Comparison of ENCODE assay signal across 19 cellular contexts in the genomic region with DNA sequence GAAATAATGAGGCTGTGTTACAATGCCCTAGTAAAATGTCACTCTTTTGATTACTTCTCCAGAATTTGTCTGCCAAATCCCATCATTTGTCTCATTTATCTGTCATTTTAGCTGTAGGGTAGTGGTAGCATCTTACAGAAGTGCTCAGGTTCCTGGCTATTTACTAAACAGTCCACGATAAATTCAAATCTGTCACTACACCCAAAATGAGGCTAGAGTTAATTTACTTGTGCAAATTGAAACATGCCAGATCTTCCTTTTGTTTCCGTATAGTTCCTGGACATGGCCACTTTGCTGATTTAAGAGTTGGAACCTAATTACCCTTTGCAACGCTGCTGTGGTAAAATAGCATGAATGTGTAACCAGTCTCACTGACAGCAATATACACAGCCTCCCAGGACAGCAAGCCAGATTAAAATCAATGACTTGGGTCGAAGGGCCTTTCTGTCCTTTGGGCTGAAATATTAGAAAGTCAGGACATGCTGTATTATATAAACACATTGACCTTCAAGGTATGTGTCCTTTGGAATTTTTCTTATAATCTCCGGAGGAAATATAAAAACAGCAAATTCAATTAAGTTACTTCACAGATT.
A peak's percentile ranks its signal among the peaks of the same experiment; 100 is the strongest.
DNase-seq lines count a peak whose midpoint lies in the region; ATAC-seq and TF ChIP-seq lines count a peak whose summit lies in the region.
"Had no signal": no experiment of that assay in that cellular context is flagged by ENCODE, and none has a peak within 500 bp of the region (broad histone marks: within the 10 kb centered on the region; RNA-seq: fewer than 3 reads in every experiment).

No MANE protein-coding gene starts in this region.

- H3K36me3 ChIP-seq in GM23338 (ENCODE audit: insufficient read depth) (no peaks in the 10 kb centered on the region), Loucy (ENCODE audit: insufficient read depth, low read length) (no peaks in the 10 kb centered on the region)
- H3K36me3 ChIP-seq: BLaER1, HAP-1 had no signal

- H3K4me3 Mint-ChIP-seq in GM23338 = no peak overlapping the region
- H3K4me3 Mint-ChIP-seq: B cell; CD4-positive, CD25-positive, alpha-beta regulatory T cell; CD8-positive, alpha-beta T cell; HFFc6 had no signal

- peak overlapping the region; percentile 47; the same call in 1 of the 2 replicates for H2AFZ ChIP-seq in GM23338
- H2AFZ ChIP-seq in Loucy (ENCODE audit: low read length) = 0 out of 2 replicates have a peak overlapping the region, but pooled peaks have one; percentile 35

- H3K79me2 ChIP-seq in GM23338 (replicated peaks; ENCODE audit: insufficient read depth) (no peaks in the 10 kb centered on the region), Loucy (ENCODE audit: insufficient read depth, low read length) (no peaks in the 10 kb centered on the region)

- H3K4me2 ChIP-seq in GM23338 (no peak overlapping the region), Loucy (ENCODE audit: low read depth, low read length, poor library complexity, severe bottlenecking) (no peak overlapping the region)
- H3K4me2 ChIP-seq: BLaER1 had no signal

- H3K9me2 ChIP-seq in GM23338 (ENCODE audit: insufficient read depth) = no peaks in the 10 kb centered on the region
- H3K9me2 ChIP-seq in Loucy (replicated peaks; ENCODE audit: low read depth, low read length) = no peaks in the 10 kb centered on the region

- H3K9ac ChIP-seq in Loucy (ENCODE audit: low read depth, low read length, poor library complexity, severe bottlenecking) = no peak overlapping the region
- H3K9ac ChIP-seq: BLaER1 had no signal

- no peaks in the 10 kb centered on the region for H3F3A ChIP-seq in GM23338 (replicated peaks; ENCODE audit: low read depth)
- H3F3A ChIP-seq in Loucy (ENCODE audit: low read depth) = no peaks in the 10 kb centered on the region

- ATAC-seq in GM23338 = no peak
- ATAC-seq in left lobe of liver = peak; percentile 87
- no peak for ATAC-seq in GM19324 (IDR thresholded peaks at IDR 0.05; ENCODE audit: low FRiP score, unreplicated experiment)
- ATAC-seq in GM21528 (IDR thresholded peaks at IDR 0.05; ENCODE audit: low FRiP score, unreplicated experiment) = no peak
- ATAC-seq: CD8-positive, alpha-beta T cell had no signal

- H3K27ac Mint-ChIP-seq in GM23338 = no peak overlapping the region; the same call in 1 of the 2 replicates
- H3K27ac Mint-ChIP-seq: B cell; CD4-positive, CD25-positive, alpha-beta regulatory T cell; CD8-positive, alpha-beta T cell; HFFc6 had no signal

- no peaks in the 10 kb centered on the region for H3K36me3 Mint-ChIP-seq in GM23338 (ENCODE audit: low read depth)
- H3K36me3 Mint-ChIP-seq: CD4-positive, CD25-positive, alpha-beta regulatory T cell; CD8-positive, alpha-beta T cell had no signal

- H3K4me1 Mint-ChIP-seq in GM23338 = peaks cover 6% of the 10 kb centered on the region; the same call in 2 of the 3 replicates
- H3K4me1 Mint-ChIP-seq: B cell; CD4-positive, CD25-positive, alpha-beta regulatory T cell had no signal

- H3K4me3 ChIP-seq in GM23338 = no peak overlapping the region
- H3K4me3 ChIP-seq in Loucy (ENCODE audit: low read length, poor library complexity, severe bottlenecking) = no peak overlapping the region
- H3K4me3 ChIP-seq: BLaER1, HAP-1 had no signal

- no peaks in the 10 kb centered on the region for H3K9me3 Mint-ChIP-seq in GM23338

- H3K27me3 Mint-ChIP-seq in GM23338 (ENCODE audit: insufficient read depth, low read depth, poor library complexity) = no peaks in the 10 kb centered on the region
- H3K27me3 Mint-ChIP-seq: B cell; CD4-positive, CD25-positive, alpha-beta regulatory T cell had no signal

- H3K4me1 ChIP-seq in GM23338 (ENCODE audit: insufficient read depth) = no peaks in the 10 kb centered on the region
- no peaks in the 10 kb centered on the region for H3K4me1 ChIP-seq in Loucy (ENCODE audit: insufficient read depth, low read length, poor library complexity, severe bottlenecking)
- H3K4me1 ChIP-seq: BLaER1, Caco-2, HAP-1 had no signal

- TF ChIP-seq CTCF in GM23338 (conservative IDR thresholded peaks at IDR 0.05; ENCODE audit: low read depth in 2 of 2) (no peak), Loucy (conservative IDR thresholded peaks at IDR 0.05; ENCODE audit: low read length) (no peak)

- H3K27ac ChIP-seq in GM23338 (ENCODE audit: low read depth) = no peak overlapping the region
- H3K27ac ChIP-seq: BLaER1, C4-2B had no signal

- H4K20me1 ChIP-seq in GM23338 (replicated peaks; ENCODE audit: insufficient read depth) = no peaks in the 10 kb centered on the region
- H4K20me1 ChIP-seq in Loucy (ENCODE audit: insufficient read depth, low read length, poor library complexity, severe bottlenecking) = no peaks in the 10 kb centered on the region
- H4K20me1 ChIP-seq: BLaER1 had no signal

- no peaks in the 10 kb centered on the region for H3K9me3 ChIP-seq in Loucy (ENCODE audit: insufficient read depth, low read depth, low read length)
- H3K9me3 ChIP-seq: BLaER1, Caco-2, HAP-1 had no signal

- H3K27me3 ChIP-seq in GM23338 (ENCODE audit: insufficient read depth) (no peaks in the 10 kb centered on the region), Loucy (ENCODE audit: insufficient read depth, low read length, poor library complexity, severe bottlenecking) (no peaks in the 10 kb centered on the region)
- H3K27me3 ChIP-seq: BLaER1 had no signal

- no peak for DNase-seq in GM23338 (ENCODE audit: low spot score)
- DNase-seq in SK-N-DZ (ENCODE audit: low spot score) = peak; percentile 94
- no peak for DNase-seq in left lobe of liver (ENCODE audit: low spot score)
- no peak for DNase-seq in 8988T
- no peak for DNase-seq in stimulated activated CD4-positive, alpha-beta T cell treated with anti-CD3 and anti-CD28 coated beads, Interleukin-4, amount 100 ng/mL, for 4 hours
- DNase-seq: Caco-2; CD4-positive, CD25-positive, alpha-beta regulatory T cell; CD8-positive, alpha-beta T cell; DMS153; DND-41; GOT3; HFFc6 had no signal

TF ChIP-seq in GM23338, 12 proteins besides CTCF, POLR2A, EP300 and RAD21 (continues in another document):
- TF ChIP-seq, protein P1, sequence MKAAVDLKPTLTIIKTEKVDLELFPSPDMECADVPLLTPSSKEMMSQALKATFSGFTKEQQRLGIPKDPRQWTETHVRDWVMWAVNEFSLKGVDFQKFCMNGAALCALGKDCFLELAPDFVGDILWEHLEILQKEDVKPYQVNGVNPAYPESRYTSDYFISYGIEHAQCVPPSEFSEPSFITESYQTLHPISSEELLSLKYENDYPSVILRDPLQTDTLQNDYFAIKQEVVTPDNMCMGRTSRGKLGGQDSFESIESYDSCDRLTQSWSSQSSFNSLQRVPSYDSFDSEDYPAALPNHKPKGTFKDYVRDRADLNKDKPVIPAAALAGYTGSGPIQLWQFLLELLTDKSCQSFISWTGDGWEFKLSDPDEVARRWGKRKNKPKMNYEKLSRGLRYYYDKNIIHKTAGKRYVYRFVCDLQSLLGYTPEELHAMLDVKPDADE (IDR thresholded peaks at IDR 0.05) = no peak
- TF ChIP-seq POLR2AphosphoS5 (IDR thresholded peaks at IDR 0.05; ENCODE audit: low read depth) = no peak
- TF ChIP-seq, protein P2, sequence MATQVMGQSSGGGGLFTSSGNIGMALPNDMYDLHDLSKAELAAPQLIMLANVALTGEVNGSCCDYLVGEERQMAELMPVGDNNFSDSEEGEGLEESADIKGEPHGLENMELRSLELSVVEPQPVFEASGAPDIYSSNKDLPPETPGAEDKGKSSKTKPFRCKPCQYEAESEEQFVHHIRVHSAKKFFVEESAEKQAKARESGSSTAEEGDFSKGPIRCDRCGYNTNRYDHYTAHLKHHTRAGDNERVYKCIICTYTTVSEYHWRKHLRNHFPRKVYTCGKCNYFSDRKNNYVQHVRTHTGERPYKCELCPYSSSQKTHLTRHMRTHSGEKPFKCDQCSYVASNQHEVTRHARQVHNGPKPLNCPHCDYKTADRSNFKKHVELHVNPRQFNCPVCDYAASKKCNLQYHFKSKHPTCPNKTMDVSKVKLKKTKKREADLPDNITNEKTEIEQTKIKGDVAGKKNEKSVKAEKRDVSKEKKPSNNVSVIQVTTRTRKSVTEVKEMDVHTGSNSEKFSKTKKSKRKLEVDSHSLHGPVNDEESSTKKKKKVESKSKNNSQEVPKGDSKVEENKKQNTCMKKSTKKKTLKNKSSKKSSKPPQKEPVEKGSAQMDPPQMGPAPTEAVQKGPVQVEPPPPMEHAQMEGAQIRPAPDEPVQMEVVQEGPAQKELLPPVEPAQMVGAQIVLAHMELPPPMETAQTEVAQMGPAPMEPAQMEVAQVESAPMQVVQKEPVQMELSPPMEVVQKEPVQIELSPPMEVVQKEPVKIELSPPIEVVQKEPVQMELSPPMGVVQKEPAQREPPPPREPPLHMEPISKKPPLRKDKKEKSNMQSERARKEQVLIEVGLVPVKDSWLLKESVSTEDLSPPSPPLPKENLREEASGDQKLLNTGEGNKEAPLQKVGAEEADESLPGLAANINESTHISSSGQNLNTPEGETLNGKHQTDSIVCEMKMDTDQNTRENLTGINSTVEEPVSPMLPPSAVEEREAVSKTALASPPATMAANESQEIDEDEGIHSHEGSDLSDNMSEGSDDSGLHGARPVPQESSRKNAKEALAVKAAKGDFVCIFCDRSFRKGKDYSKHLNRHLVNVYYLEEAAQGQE (IDR thresholded peaks at IDR 0.05; ENCODE audit: unreplicated experiment) = no peak
- no peak for TF ChIP-seq ZNF331 (CRISPR knock-in tag; IDR thresholded peaks at IDR 0.05; ENCODE audit: low read depth)
- TF ChIP-seq EZH2phosphoT487 (IDR thresholded peaks at IDR 0.05; ENCODE audit: unreplicated experiment) = no peak
- TF ChIP-seq CREB1 (CRISPR knock-in tag; IDR thresholded peaks at IDR 0.05; ENCODE audit: low read depth) = no peak
- no peak for TF ChIP-seq JUNB (IDR thresholded peaks at IDR 0.05; ENCODE audit: unreplicated experiment)
